ENCODE assay signal across 13 cellular contexts in the genomic region with DNA sequence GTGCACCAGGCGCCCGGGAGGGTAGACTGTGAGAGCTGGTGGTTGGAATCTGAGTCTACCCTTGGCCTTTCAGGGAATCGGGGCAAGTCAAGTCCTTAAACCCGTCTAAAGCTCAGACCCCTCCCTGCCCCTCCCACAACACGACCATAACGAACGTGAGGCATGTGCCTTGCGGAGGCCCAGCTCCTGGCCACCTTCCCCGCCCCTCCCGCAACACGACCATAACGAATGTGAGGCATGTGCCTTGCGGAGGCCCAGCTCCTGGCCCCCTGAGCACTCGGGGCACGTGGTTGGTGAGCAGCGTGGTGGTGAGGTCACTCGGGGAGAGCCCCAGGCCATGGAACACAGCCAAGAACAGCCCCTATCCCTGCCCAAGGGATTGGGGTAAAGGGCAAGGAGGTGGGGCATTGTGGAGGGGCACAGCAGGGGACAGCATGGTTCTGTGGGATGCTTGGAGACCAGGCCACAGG.
"Had no signal": no experiment of that assay in that cellular context is flagged by ENCODE, and none has a peak within 500 bp of the region (broad histone marks: within the 10 kb centered on the region; RNA-seq: fewer than 3 reads in every experiment).

No MANE protein-coding gene starts in this region.

- H3K4me1 ChIP-seq: heart left ventricle, parathyroid adenoma had no signal

- H3K4me3 Mint-ChIP-seq: activated CD4-positive, alpha-beta T cell treated with anti-CD3 and anti-CD28 coated beads, Interleukin-2, amount 10 ng/mL, durations not matched to agents 7 days and 5 days; mesothelial cell of epicardium; neural progenitor cell; T-cell had no signal

- H3K4me3 ChIP-seq: heart left ventricle, neural progenitor cell, SK-N-MC had no signal

- H3K27me3 Mint-ChIP-seq: activated CD4-positive, alpha-beta T cell treated with anti-CD3 and anti-CD28 coated beads, Interleukin-2, amount 10 ng/mL, durations not matched to agents 7 days and 5 days had no signal

- H3K27ac ChIP-seq: heart left ventricle, neural progenitor cell, parathyroid adenoma, SK-N-MC had no signal

- ATAC-seq: T-cell had no signal

- H3K9me3 Mint-ChIP-seq: activated CD4-positive, alpha-beta T cell treated with anti-CD3 and anti-CD28 coated beads, Interleukin-2, amount 10 ng/mL, durations not matched to agents 7 days and 5 days; activated T-helper 2 cell treated with anti-CD3 and anti-CD28 coated beads, Interferon-gamma antibody, Interleukin-2, Interleukin-4, amounts not matched to agents 10 μg/mL and 5 μg/mL and 100 μg/mL, durations not matched to agents 14 hours and 24 hours and 36 hours; mesothelial cell of epicardium; T-cell had no signal

- H3K27me3 ChIP-seq: neural progenitor cell had no signal

- H3K36me3 ChIP-seq: heart left ventricle, neural progenitor cell had no signal

- H3K36me3 Mint-ChIP-seq: mesothelial cell of epicardium, T-cell had no signal

- H3K27ac Mint-ChIP-seq: activated CD4-positive, alpha-beta T cell treated with anti-CD3 and anti-CD28 coated beads, Interleukin-2, amount 10 ng/mL, durations not matched to agents 7 days and 5 days; activated T-helper 2 cell treated with anti-CD3 and anti-CD28 coated beads, Interferon-gamma antibody, Interleukin-2, Interleukin-4, amounts not matched to agents 10 μg/mL and 5 μg/mL and 100 μg/mL, durations not matched to agents 14 hours and 24 hours and 36 hours; mesothelial cell of epicardium; neural progenitor cell; T-cell had no signal

- H3K4me1 Mint-ChIP-seq: activated CD4-positive, alpha-beta T cell treated with anti-CD3 and anti-CD28 coated beads, Interleukin-2, amount 10 ng/mL, durations not matched to agents 7 days and 5 days; mesothelial cell of epicardium had no signal

- DNase-seq: activated CD4-positive, alpha-beta T cell treated with anti-CD3 and anti-CD28 coated beads, Interleukin-2, amount 10 ng/mL, durations not matched to agents 7 days and 5 days; activated T-cell treated with anti-CD3 and anti-CD28 coated beads for 4 hours; foreskin melanocyte; stimulated activated naive CD4-positive, alpha-beta T cell; substantia nigra; trophoblast cell had no signal
